Comparison of ENCODE assay signal across 20 cellular contexts in the genomic region with DNA sequence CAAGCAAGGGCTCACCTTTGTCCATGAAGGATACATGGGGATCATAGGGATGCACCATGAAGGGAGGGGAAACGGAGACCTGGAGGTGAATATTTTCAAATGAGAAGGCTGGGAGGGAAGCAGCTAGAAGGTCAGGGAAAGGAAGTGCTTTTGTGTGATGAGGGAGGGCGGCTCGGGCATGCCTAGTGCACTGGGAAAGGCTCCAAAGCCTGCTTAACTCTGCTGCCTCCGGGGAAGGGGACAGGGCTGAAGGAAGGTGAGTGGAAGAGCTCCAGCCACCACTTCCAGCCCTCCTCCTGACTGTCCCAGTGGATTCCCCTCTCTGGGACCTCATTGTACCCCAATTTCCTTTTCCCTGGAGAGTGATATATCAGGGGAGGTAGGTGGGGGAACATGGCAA.
DNase-seq lines count a peak whose midpoint lies in the region; ATAC-seq and TF ChIP-seq lines count a peak whose summit lies in the region.
"Had no signal": no experiment of that assay in that cellular context is flagged by ENCODE, and none has a peak within 500 bp of the region (broad histone marks: within the 10 kb centered on the region; RNA-seq: fewer than 3 reads in every experiment).

No MANE protein-coding gene starts in this region.

- H3K4me1 ChIP-seq in parathyroid adenoma: no peaks in the 10 kb centered on the region
- H3K4me1 ChIP-seq: Peyer's patch, prostate gland had no signal

- no peak overlapping the region for H3K9ac ChIP-seq in parathyroid adenoma

- H3K4me3 ChIP-seq in epithelial cell of esophagus (ENCODE audit: low read length): no peak overlapping the region
- no peak overlapping the region for H3K4me3 ChIP-seq in parathyroid adenoma (ENCODE audit: low read depth, low read length)
- no peak overlapping the region for H3K4me3 ChIP-seq in foreskin fibroblast (ENCODE audit: low read depth in 1 of 2, low read length in 2 of 2)
- H3K4me3 ChIP-seq: body of pancreas, esophagus muscularis mucosa, lung, Peyer's patch, prostate gland had no signal

- H3K79me2 ChIP-seq in parathyroid adenoma: no peaks in the 10 kb centered on the region

- H2AFZ ChIP-seq in parathyroid adenoma: peak overlapping the region; percentile 45

- no peak for ATAC-seq in GM21390 (IDR thresholded peaks at IDR 0.05; ENCODE audit: unreplicated experiment)
- ATAC-seq: body of pancreas had no signal

- peak; percentile 1 for DNase-seq in DMS 273 (lab: John Stamatoyannopoulos, UW; ENCODE audit: unreplicated experiment)
- no peak for DNase-seq in DMS 273 treated with DMSO at 0.1 percent for 48 hours (lab: John Stamatoyannopoulos, UW)
- DNase-seq in NCI-H345 treated with DMSO at 0.1 percent for 48 hours (lab: John Stamatoyannopoulos, UW; ENCODE audit: unreplicated experiment): peak; percentile 67
- DNase-seq in epithelial cell of esophagus (ENCODE audit: low read depth): peak; percentile 37
- DNase-seq in foreskin fibroblast: no peak
- no peak for DNase-seq in NCI-H748 (lab: John Stamatoyannopoulos, UW; ENCODE audit: unreplicated experiment)
- DNase-seq: activated CD4-positive, alpha-beta T cell treated with anti-CD3 and anti-CD28 coated beads, Interleukin-2, amount 50 U/mL, for 4 hours; activated naive CD4-positive, alpha-beta T cell treated with anti-CD3 and anti-CD28 coated beads, Interleukin-2, amount 50 U/mL, for 16 hours; GOT3; KG1; naive B cell; Peyer's patch; stimulated activated naive B cell treated with anti-CD40 and anti-IgM and Interleukin-4, amounts not matched to agents 10 μg/mL and 1 μg/mL and 100 μg/mL, for 72 hours had no signal

- no peaks in the 10 kb centered on the region for H3K27me3 ChIP-seq in parathyroid adenoma (ENCODE audit: control insufficient read depth, insufficient read depth, low read length)
- H3K27me3 ChIP-seq: body of pancreas, Peyer's patch had no signal

- no peak for TF ChIP-seq CTCF in epithelial cell of esophagus (IDR thresholded peaks at IDR 0.05; ENCODE audit: insufficient read depth, low read depth, low read length, missing control alignments)
- no peak for TF ChIP-seq CTCF in parathyroid adenoma (IDR thresholded peaks at IDR 0.05)
- no peak for TF ChIP-seq CTCF in foreskin fibroblast (IDR thresholded peaks at IDR 0.05; ENCODE audit: low read depth, low read length)

- H3K36me3 ChIP-seq in parathyroid adenoma (ENCODE audit: control insufficient read depth, insufficient read depth, low read length): no peaks in the 10 kb centered on the region
- H3K36me3 ChIP-seq: esophagus muscularis mucosa, Peyer's patch, prostate gland had no signal

- no peak overlapping the region for H3K27ac ChIP-seq in parathyroid adenoma
- H3K27ac ChIP-seq: 22Rv1, body of pancreas, esophagus muscularis mucosa, Peyer's patch, prostate gland had no signal

- H3K4me2 ChIP-seq in parathyroid adenoma (ENCODE audit: low read length): no peak overlapping the region

- no peaks in the 10 kb centered on the region for H3K9me3 ChIP-seq in parathyroid adenoma (ENCODE audit: control insufficient read depth, low read length)
- H3K9me3 ChIP-seq: body of pancreas, esophagus muscularis mucosa, Peyer's patch, prostate gland had no signal

Comparison
In these comparisons a context has a peak if more than half of its experiments do, and no peak if none do; other contexts are left out.
1. DNase-seq: peak in DMS 273 (single experiment), NCI-H345 treated with DMSO at 0.1 percent for 48 hours (single experiment) and epithelial cell of esophagus (single experiment); none in DMS 273 treated with DMSO at 0.1 percent for 48 hours (single experiment), foreskin fibroblast (0 of 2) and NCI-H748 (single experiment).